In the genomic region with DNA sequence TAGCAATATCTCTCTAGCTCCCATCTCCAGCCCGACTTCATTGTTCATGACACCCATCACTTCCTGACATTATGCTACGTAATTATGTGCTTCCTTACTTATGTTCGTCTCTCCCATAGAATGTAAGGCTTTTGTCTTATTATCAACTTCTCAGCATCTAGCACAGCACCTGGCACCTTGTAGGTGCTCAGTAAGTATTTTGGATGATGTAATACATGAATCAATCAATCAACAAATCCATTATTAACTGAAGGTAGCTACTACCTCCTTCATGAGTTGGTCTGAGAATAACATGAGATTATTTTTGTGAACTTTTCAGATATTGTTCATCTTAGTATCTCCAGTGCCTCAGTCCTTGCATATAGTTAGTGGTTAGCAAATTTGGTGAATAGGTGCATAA, we compare ENCODE assay signal across 18 cellular contexts.
"Had no signal": no experiment of that assay in that cellular context is flagged by ENCODE, and none has a peak within 500 bp of the region (broad histone marks: within the 10 kb centered on the region; RNA-seq: fewer than 3 reads in every experiment).

No MANE protein-coding gene starts in this region.

- H3K4me1 ChIP-seq: ascending aorta, esophagus squamous epithelium, left ventricle myocardium inferior, thyroid gland had no signal

- H3K9me3 ChIP-seq: ascending aorta, esophagus squamous epithelium, thyroid gland had no signal

- H3K27me3 ChIP-seq: ascending aorta, esophagus squamous epithelium, thyroid gland had no signal

- DNase-seq: activated CD4-positive, alpha-beta T cell treated with anti-CD3 and anti-CD28 coated beads, Interleukin-2, amount 10 ng/mL, durations not matched to agents 24 days and 14 days; activated CD4-positive, CD25-positive, alpha-beta regulatory T cell; activated CD8-positive, alpha-beta T cell treated with anti-CD3 and anti-CD28 coated beads, Interleukin-2, amount 10 ng/mL, durations not matched to agents 7 days and 5 days; activated effector memory CD4-positive, alpha-beta T cell treated with Interleukin-2 at 50 U/mL for 16 hours; activated naive CD4-positive, alpha-beta T cell treated with anti-CD3 and anti-CD28 coated beads, Interleukin-2, amount 10 ng/mL, durations not matched to agents 7 days and 5 days; activated T-cell treated with anti-CD3 and anti-CD28 coated beads, Interleukin-2, amount 50 U/mL, for 24 hours; effector CD8-positive, alpha-beta T cell; esophagus squamous epithelium; glutamatergic neuron; left ventricle myocardium inferior; nephron progenitor cell; nucleus accumbens; retina; stimulated activated CD4-positive, alpha-beta T cell treated with anti-CD3 and anti-CD28 coated beads, Interleukin-2, amount 100 ng/mL, for 24 hours; stimulated activated naive CD4-positive, alpha-beta T cell treated with Interleukin-2 at 50 U/mL for 16 hours; T1000 had no signal

- H3K36me3 ChIP-seq: ascending aorta, esophagus squamous epithelium, left ventricle myocardium inferior, thyroid gland had no signal

- H3K27ac ChIP-seq: left ventricle myocardium inferior, thyroid gland had no signal

- H3K4me3 ChIP-seq: ascending aorta, esophagus squamous epithelium, left ventricle myocardium inferior, thyroid gland had no signal
